In the genomic region with DNA sequence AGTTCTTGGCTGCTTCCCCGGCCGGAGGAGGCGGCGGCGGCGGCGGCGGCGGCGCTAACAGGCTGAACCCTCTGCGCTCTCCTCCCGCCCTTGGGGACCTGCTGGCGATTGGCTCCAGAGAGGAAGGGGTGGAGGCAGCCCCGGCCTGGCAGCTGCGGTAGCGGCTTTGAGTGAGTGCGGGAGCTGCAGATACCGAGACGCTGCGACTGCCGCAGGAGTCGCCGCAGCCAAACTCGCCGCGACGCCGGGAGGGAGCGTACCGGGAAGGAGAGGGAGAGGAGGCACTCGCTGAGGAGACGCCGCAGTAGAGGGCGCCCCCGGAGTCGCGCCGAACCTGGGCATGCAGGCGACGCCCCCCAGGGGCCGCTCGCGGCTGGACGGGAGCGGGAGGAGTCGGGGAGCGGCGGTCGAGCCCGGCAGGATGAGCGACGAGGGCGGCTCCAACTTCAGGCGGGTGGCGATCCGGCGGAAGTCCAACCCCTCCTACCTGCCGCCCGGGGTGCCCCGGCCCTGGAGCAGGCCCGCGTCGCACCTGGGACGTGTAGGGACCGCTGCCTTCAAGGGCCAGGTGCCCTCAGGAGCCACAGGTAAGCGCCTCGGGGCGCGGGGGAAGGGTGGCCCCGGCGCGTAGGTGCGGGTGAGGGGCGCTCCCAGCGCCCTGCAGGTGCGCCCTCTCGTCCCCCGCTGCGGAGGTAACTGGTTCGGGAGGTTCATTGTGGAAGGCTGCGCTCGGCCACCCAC, we compare ENCODE assay signal across 8 cellular contexts. TPM values are rescaled to one million over a fixed set of nuclear protein-coding genes. Genes with fewer than 3 reads are reported as not detected.
DNase-seq lines count a peak whose midpoint lies in the region; ATAC-seq, FAIRE-seq and TF ChIP-seq lines count a peak whose summit lies in the region.

A gene (plus strand): TSS at position 186 of the 741 bp plus-strand sequence.

- RAD21 ChIA-PET in HCT116 (lab: Charles Lee; ENCODE audit: low non-redundant PET in 1 of 2, low total read pairs in 2 of 2, uncharacterized antibody in 2 of 2, unreplicated experiment in 2 of 2), result no interaction called here

- CTCF ChIA-PET in GM10248 (lab: Yijun Ruan, JAX), result interaction anchor here (0.7 to 1.4 kb wide), 4 partner anchors 12 to 356 kb away, joined by 3 to 8 read pairs (median 4); a partner anchor contains a TSS
- CTCF ChIA-PET in HCT116 (lab: Charles Lee), result interaction anchor here (0.6 kb wide), 1 partner anchor 23 kb away, joined by 3 read pairs; no protein-coding TSS in a partner anchor

- peak within 1 kb of the TSS; percentile 94 for H3K27ac ChIP-seq in HCT116 (ENCODE audit: low read depth, low read length)

- H3K9me2 ChIP-seq in HCT116 (ENCODE audit: insufficient read depth), result no peaks in the 10 kb centered on the region

- no peaks in the 10 kb centered on the region for H4K20me1 ChIP-seq in HCT116 (ENCODE audit: insufficient read depth)

- H3K9ac ChIP-seq in HCT116 (ENCODE audit: low read length) (peak within 1 kb of the TSS; percentile 66), adipocyte (ENCODE audit: low read length) (peak within 1 kb of the TSS; percentile 79)

- FAIRE-seq in urothelium cell line (lab: Jason Lieb, UNC), result peak; percentile 27

- TF ChIP-seq RAD21 in HCT116 (IDR thresholded peaks at IDR 0.05; ENCODE audit: low read depth), result peak; percentile 50

- peak within 1 kb of the TSS; percentile 66 to 83 for H3K4me3 ChIP-seq in HCT116 (replicated peaks in 1 of 2; ENCODE audit: low read depth in 1 of 2, low read length in 2 of 2)
- H3K4me3 ChIP-seq in adipocyte (ENCODE audit: low read length), result peak within 1 kb of the TSS; percentile 91

- no peaks in the 10 kb centered on the region for H3K9me3 ChIP-seq in HCT116 (ENCODE audit: control insufficient read depth in 1 of 2, insufficient read depth in 1 of 2, low read depth in 1 of 2, low read length in 2 of 2)
- no peaks in the 10 kb centered on the region for H3K9me3 ChIP-seq in adipocyte (ENCODE audit: control insufficient read depth, low read length)

- POLR2A ChIA-PET in GM10248 (lab: Yijun Ruan, JAX) (no interaction called here), HCT116 (lab: Charles Lee) (interaction anchor here (0.7 to 1.3 kb wide), 3 partner anchors 11 to 355 kb away, joined by 3 to 4 read pairs (median 4); no protein-coding TSS in a partner anchor)

- H3K4me1 ChIP-seq in HCT116 (ENCODE audit: control insufficient read depth in 1 of 2, insufficient read depth in 2 of 2, low read length in 2 of 2), result peaks cover 13 to 23% of the 10 kb centered on the region in 2 experiments
- H3K4me1 ChIP-seq in adipocyte (ENCODE audit: control insufficient read depth, insufficient read depth, low read length), result peaks cover 7% of the 10 kb centered on the region

- H3K36me3 ChIP-seq in HCT116 (ENCODE audit: control insufficient read depth in 1 of 2, insufficient read depth in 2 of 2, low read length in 2 of 2) (no peaks in the 10 kb centered on the region), adipocyte (ENCODE audit: control insufficient read depth, insufficient read depth, low read length, severe bottlenecking) (no peaks in the 10 kb centered on the region)

- peak within 1 kb of the TSS; percentile 86 for H2AFZ ChIP-seq in HCT116 (ENCODE audit: low read depth, low read length, poor library complexity, severe bottlenecking)

- peak; percentile 20 for TF ChIP-seq POLR2A in HCT116 (IDR thresholded peaks at IDR 0.05; ENCODE audit: borderline replicate concordance, extremely low read depth, insufficient read depth, insufficient read length)

- peak; percentile 46 for TF ChIP-seq CTCF in GM10248 (IDR thresholded peaks at IDR 0.05; ENCODE audit: control extremely low read depth, extremely low read depth, low read depth, missing control alignments)
- peak; percentile 40 to 87 (median 65) for TF ChIP-seq CTCF in HCT116 (IDR thresholded peaks at IDR 0.05 in 2 of 3, conservative IDR thresholded peaks at IDR 0.05 in 1 of 3; ENCODE audit: borderline replicate concordance in 1 of 3, insufficient read depth in 1 of 3, low read depth in 2 of 3, low read length in 2 of 3)
- TF ChIP-seq CTCF in omental fat pad (IDR thresholded peaks at IDR 0.05), result no peak

- intact Hi-C loops in HCT116 (cut with micrococcal nuclease) (no loop called here), Right ventricle myocardium superior (cut with DNase I) (no loop called here)

- peaks cover 22% of the 10 kb centered on the region for H3K79me2 ChIP-seq in HCT116 (ENCODE audit: insufficient read depth, low read length)

- H3K4me2 ChIP-seq in HCT116 (ENCODE audit: low read length), result peak within 1 kb of the TSS; percentile 86

- H3K27me3 ChIP-seq in HCT116 (ENCODE audit: insufficient read depth, low read length) (no peaks in the 10 kb centered on the region), adipocyte (replicated peaks; ENCODE audit: control insufficient read depth, insufficient read depth, low read length) (no peaks in the 10 kb centered on the region)

- ATAC-seq in HCT116, result peak; percentile 88
- ATAC-seq in Right ventricle myocardium superior (ENCODE audit: poor library complexity), result peak; percentile 97
- ATAC-seq in omental fat pad (ENCODE audit: low FRiP score), result peak; percentile 95

- DNase-seq in GM10248 (ENCODE audit: extremely low spot score), result peak; percentile 77
- peak; percentile 72 for DNase-seq in HCT116 (ENCODE audit: low read depth, low spot score)
- DNase-seq in LoVo (ENCODE audit: low spot score), result peak; percentile 97
- peak; percentile 89 for DNase-seq in RPMI8226
- DNase-seq in adipocyte (ENCODE audit: low read depth), result peak; percentile 90
- DNase-seq in Right ventricle myocardium superior, result peak; percentile 94
- peak; percentile 36 for DNase-seq in omental fat pad (ENCODE audit: low spot score)
- peak; percentile 89 for DNase-seq in urothelium cell line (ENCODE audit: low spot score)

- BruUV-seq in HCT116 (replicated peaks; lab: Mats Ljungman, UMichigan), result no TSS peak

TF ChIP-seq in HCT116, 20 proteins besides CTCF, POLR2A, EP300 and RAD21:
- TF ChIP-seq SIN3A (IDR thresholded peaks at IDR 0.05; ENCODE audit: low read depth) (peak; percentile 63), TCF7L2 (IDR thresholded peaks at IDR 0.05; ENCODE audit: borderline replicate concordance, extremely low read depth, insufficient read depth, insufficient read length) (no peak), POLR2AphosphoS5 (IDR thresholded peaks at IDR 0.05; ENCODE audit: low read depth, low read length) (peak; percentile 81), ZFX (IDR thresholded peaks at IDR 0.05) (peak; percentile 39; the same call in 1 of the 2 replicates), CBX3 (IDR thresholded peaks at IDR 0.05; ENCODE audit: low read depth) (peak; percentile 39), EGR1 (IDR thresholded peaks at IDR 0.05; ENCODE audit: low read depth) (peak; percentile 49), CEBPB (IDR thresholded peaks at IDR 0.05; ENCODE audit: low read depth) (no peak), ZNF274 (IDR thresholded peaks at IDR 0.05; ENCODE audit: low read depth, low read length) (no peak), SRF (IDR thresholded peaks at IDR 0.05; ENCODE audit: low read depth) (no peak)
- TF ChIP-seq, protein P1, sequence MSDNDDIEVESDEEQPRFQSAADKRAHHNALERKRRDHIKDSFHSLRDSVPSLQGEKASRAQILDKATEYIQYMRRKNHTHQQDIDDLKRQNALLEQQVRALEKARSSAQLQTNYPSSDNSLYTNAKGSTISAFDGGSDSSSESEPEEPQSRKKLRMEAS (IDR thresholded peaks at IDR 0.05), result peak; percentile 66
TF ChIP-seq in HCT116: peak in this region for 6.

RNA-seq across cellular contexts. Expression of the gene that starts here (rescaled TPM):
- 7.7 TPM for total RNA-seq in HCT116 (2021; ENCODE audit: unreplicated experiment)
- polyA plus RNA-seq in HCT116 (2012), result 1.8 and 2.6 TPM in 2 replicates
- total RNA-seq in Right ventricle myocardium superior, result 17.3 TPM
- total RNA-seq in omental fat pad, result 100 to 1,000 TPM in 1 of 4 donors, 10 to 100 TPM in 3; 43.1 to 111 (median 51.5) TPM

Comparison
In these comparisons a context has a peak if more than half of its experiments do, and no peak if none do; other contexts are left out.
1. Peak in every context shown above with its lines: DNase-seq, ATAC-seq, H3K4me3 ChIP-seq and H3K27ac ChIP-seq.
2. DNase-seq: peak in every context shown above with its lines; median percentile 97 in LoVo; 94 in Right ventricle myocardium superior; 90 in adipocyte; 89 in RPMI8226; 89 in urothelium cell line; 77 in GM10248; 72 in HCT116; 36 in omental fat pad.
3. CTCF ChIP-seq: peak in GM10248 (single experiment) and HCT116 (3 of 3); none in omental fat pad (0 of 3).